Comparison of ENCODE assay signal across 24 cellular contexts in the genomic region with DNA sequence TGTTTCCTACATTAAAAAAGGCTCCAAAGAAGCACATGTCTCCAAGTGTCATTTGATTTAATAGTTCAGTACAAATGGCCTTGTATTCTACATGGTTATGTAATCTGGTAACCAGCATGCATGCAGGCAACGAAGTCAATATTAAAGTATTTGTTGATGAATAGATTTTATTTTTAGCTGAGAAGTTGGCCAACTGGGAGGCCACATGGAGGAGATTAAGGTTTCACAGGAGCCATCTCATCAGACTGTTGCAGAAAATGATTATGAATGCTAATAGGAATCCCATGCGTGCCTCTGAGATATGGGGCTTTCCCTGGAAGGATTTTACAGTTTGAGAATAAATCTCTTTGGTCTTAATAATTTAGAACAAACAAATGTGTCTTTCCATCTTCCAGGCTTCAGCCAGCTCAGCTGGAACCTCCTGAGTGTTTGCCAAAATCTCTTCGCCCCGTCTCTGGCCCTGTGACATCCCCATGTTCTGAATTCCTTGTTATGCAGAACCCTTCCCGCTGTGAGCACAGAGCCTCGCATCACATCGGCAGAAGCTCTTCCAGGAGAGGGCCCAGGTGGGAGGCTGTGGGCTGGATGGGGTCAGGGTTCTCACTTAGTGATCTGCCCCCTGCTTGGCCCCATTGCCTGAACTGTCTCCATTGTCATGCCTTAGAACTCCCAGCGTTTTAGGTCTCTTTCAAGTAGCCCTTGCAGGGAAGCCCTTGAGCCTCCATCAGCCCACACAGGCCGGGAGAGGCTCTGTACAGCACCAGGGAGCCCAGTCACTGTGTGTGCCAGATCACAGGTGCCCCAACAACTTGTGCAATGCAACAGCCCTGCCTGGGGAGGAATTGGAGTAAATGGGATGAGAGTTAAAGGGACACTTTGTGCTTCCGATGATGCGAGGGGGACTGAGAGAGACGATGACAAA.
DNase-seq lines count a peak whose midpoint lies in the region; ATAC-seq and TF ChIP-seq lines count a peak whose summit lies in the region.
"Had no signal": no experiment of that assay in that cellular context is flagged by ENCODE, and none has a peak within 500 bp of the region (broad histone marks: within the 10 kb centered on the region; RNA-seq: fewer than 3 reads in every experiment).

No MANE protein-coding gene starts in this region.

- no peaks in the 10 kb centered on the region for H3K36me3 ChIP-seq in subcutaneous abdominal adipose tissue (ENCODE audit: control insufficient read depth in 5 of 5, insufficient read depth in 5 of 5, low read length in 5 of 5)
- H3K36me3 ChIP-seq: neutrophil, SJCRH30, vagina, WERI-Rb-1 had no signal

- DNase-seq in activated CD8-positive, alpha-beta memory T cell treated with anti-CD3 and anti-CD28 coated beads, Interleukin-2, amount 50 U/mL, for 48 hours = peak; percentile 12
- no peak for DNase-seq in activated CD8-positive, alpha-beta memory T cell treated with anti-CD3 and anti-CD28 coated beads, Interleukin-2, amount 50 U/mL, for 4 hours
- DNase-seq in choroid plexus epithelial cell (ENCODE audit: low read depth) = peak; percentile 22
- peak; percentile 28 to 80 for DNase-seq in lower leg skin (ENCODE audit: low spot score in 2 of 2)
- DNase-seq in SKM-1 treated with dmso at 0.1 percent for 144 hours (lab: John Stamatoyannopoulos, UW; ENCODE audit: unreplicated experiment) = no peak
- DNase-seq: activated CD4-positive, alpha-beta T cell treated with anti-CD3 and anti-CD28 coated beads, Interleukin-2, amount 50 U/mL, for 48 hours; activated naive CD4-positive, alpha-beta T cell treated with Interleukin-2 at 50 U/mL for 16 hours; activated T-cell treated with anti-CD3 and anti-CD28 coated beads, Interleukin-2, amount 50 U/mL, for 1 hour; amniotic stem cell; DMS153; MV-4-11; NCI-H1694; SJCRH30; stimulated activated CD4-positive, alpha-beta T cell treated with anti-CD3 and anti-CD28 coated beads, Interleukin-12 subunit alpha, Interleukin-12 subunit beta, amount 100 ng/mL, for 4 hours; stimulated activated CD8-positive, alpha-beta memory T cell treated with anti-CD3 and anti-CD28 coated beads, Interleukin-4, amount 100 ng/mL, for 48 hours; T-helper 17 cell; WERI-Rb-1 had no signal

- WGBS in lower leg skin, 2 donors = 54 to 59% methylated on average over 12 of the region's 12 CpGs

- H3K27ac ChIP-seq in subcutaneous abdominal adipose tissue (ENCODE audit: low read depth, low read length) = peak overlapping the region; percentile 24
- H3K27ac ChIP-seq: C4-2B, neutrophil, SJCRH30, vagina, WERI-Rb-1 had no signal

- ATAC-seq in HG02870 (IDR thresholded peaks at IDR 0.05; ENCODE audit: unreplicated experiment) (no peak), SK-N-SH treated with all-trans-retinoic acid at 6 μM for 48 hours (no peak)
- ATAC-seq: left lobe of liver, T-helper 17 cell had no signal

- peaks cover 0 to 32% (median 27%) of the 10 kb centered on the region in 5 donors for H3K4me1 ChIP-seq in subcutaneous abdominal adipose tissue (ENCODE audit: control insufficient read depth in 5 of 5, insufficient read depth in 5 of 5, low read length in 5 of 5)
- H3K4me1 ChIP-seq: SJCRH30 had no signal

- no peak overlapping the region for H3K9ac ChIP-seq in subcutaneous abdominal adipose tissue (ENCODE audit: low read length in 5 of 5)

- H3K27me3 ChIP-seq in subcutaneous abdominal adipose tissue (ENCODE audit: control insufficient read depth in 5 of 5, insufficient read depth in 4 of 5, low read length in 5 of 5) = no peaks in the 10 kb centered on the region
- H3K27me3 ChIP-seq: SJCRH30, vagina had no signal

- TF ChIP-seq CTCF in choroid plexus epithelial cell (conservative IDR thresholded peaks at IDR 0.05; ENCODE audit: low read depth, low read length) (no peak), lower leg skin (IDR thresholded peaks at IDR 0.05) (no peak)

- intact Hi-C loops in lower leg skin (cut with DNase I; ENCODE audit: low total_unique reads) = no loop called here

- no peak for TF ChIP-seq POLR2A in lower leg skin (IDR thresholded peaks at IDR 0.05)

- peaks cover 0 to 6% (median 0%) of the 10 kb centered on the region in 5 donors for H3K9me3 ChIP-seq in subcutaneous abdominal adipose tissue (ENCODE audit: control insufficient read depth in 5 of 5, low read length in 5 of 5)
- H3K9me3 ChIP-seq: neutrophil, vagina had no signal

- H3K4me3 ChIP-seq in choroid plexus epithelial cell (ENCODE audit: low read depth, low read length) = no peak overlapping the region
- H3K4me3 ChIP-seq in lower leg skin (ENCODE audit: low read depth, poor library complexity, severe bottlenecking) = no peak overlapping the region
- H3K4me3 ChIP-seq in subcutaneous abdominal adipose tissue (ENCODE audit: low read depth in 1 of 5, low read length in 5 of 5) = no peak overlapping the region
- H3K4me3 ChIP-seq: SJCRH30, vagina had no signal

TF ChIP-seq in SK-N-SH treated with all-trans-retinoic acid at 6 μM for 48 hours, 23 proteins besides CTCF, POLR2A, EP300 and RAD21:
- TF ChIP-seq, protein P1, sequence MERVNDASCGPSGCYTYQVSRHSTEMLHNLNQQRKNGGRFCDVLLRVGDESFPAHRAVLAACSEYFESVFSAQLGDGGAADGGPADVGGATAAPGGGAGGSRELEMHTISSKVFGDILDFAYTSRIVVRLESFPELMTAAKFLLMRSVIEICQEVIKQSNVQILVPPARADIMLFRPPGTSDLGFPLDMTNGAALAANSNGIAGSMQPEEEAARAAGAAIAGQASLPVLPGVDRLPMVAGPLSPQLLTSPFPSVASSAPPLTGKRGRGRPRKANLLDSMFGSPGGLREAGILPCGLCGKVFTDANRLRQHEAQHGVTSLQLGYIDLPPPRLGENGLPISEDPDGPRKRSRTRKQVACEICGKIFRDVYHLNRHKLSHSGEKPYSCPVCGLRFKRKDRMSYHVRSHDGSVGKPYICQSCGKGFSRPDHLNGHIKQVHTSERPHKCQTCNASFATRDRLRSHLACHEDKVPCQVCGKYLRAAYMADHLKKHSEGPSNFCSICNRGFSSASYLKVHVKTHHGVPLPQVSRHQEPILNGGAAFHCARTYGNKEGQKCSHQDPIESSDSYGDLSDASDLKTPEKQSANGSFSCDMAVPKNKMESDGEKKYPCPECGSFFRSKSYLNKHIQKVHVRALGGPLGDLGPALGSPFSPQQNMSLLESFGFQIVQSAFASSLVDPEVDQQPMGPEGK (CRISPR knock-in tag; IDR thresholded peaks at IDR 0.05; ENCODE audit: borderline replicate concordance) = no peak
- TF ChIP-seq CREB5 (CRISPR knock-in tag; IDR thresholded peaks at IDR 0.05; ENCODE audit: low read depth) (no peak), ZFP3 (CRISPR knock-in tag; IDR thresholded peaks at IDR 0.05) (no peak), ZC3H10 (CRISPR knock-in tag; IDR thresholded peaks at IDR 0.05) (no peak), CSDC2 (CRISPR knock-in tag; IDR thresholded peaks at IDR 0.05) (no peak), ARNTL (CRISPR knock-in tag; IDR thresholded peaks at IDR 0.05; ENCODE audit: borderline replicate concordance, low read depth) (no peak), TOX (CRISPR knock-in tag; IDR thresholded peaks at IDR 0.05; ENCODE audit: borderline replicate concordance) (no peak), ZNF70 (CRISPR knock-in tag; IDR thresholded peaks at IDR 0.05) (no peak), SNAI2 (CRISPR knock-in tag; IDR thresholded peaks at IDR 0.05) (no peak), ESRRG (CRISPR knock-in tag; IDR thresholded peaks at IDR 0.05) (no peak), OSR1 (CRISPR knock-in tag; IDR thresholded peaks at IDR 0.05) (no peak), ISL1 (CRISPR knock-in tag; IDR thresholded peaks at IDR 0.05) (no peak), RARB (CRISPR knock-in tag; IDR thresholded peaks at IDR 0.05) (no peak), TCF4 (CRISPR knock-in tag; IDR thresholded peaks at IDR 0.05; ENCODE audit: borderline replicate concordance) (no peak)
- TF ChIP-seq, protein P2, sequence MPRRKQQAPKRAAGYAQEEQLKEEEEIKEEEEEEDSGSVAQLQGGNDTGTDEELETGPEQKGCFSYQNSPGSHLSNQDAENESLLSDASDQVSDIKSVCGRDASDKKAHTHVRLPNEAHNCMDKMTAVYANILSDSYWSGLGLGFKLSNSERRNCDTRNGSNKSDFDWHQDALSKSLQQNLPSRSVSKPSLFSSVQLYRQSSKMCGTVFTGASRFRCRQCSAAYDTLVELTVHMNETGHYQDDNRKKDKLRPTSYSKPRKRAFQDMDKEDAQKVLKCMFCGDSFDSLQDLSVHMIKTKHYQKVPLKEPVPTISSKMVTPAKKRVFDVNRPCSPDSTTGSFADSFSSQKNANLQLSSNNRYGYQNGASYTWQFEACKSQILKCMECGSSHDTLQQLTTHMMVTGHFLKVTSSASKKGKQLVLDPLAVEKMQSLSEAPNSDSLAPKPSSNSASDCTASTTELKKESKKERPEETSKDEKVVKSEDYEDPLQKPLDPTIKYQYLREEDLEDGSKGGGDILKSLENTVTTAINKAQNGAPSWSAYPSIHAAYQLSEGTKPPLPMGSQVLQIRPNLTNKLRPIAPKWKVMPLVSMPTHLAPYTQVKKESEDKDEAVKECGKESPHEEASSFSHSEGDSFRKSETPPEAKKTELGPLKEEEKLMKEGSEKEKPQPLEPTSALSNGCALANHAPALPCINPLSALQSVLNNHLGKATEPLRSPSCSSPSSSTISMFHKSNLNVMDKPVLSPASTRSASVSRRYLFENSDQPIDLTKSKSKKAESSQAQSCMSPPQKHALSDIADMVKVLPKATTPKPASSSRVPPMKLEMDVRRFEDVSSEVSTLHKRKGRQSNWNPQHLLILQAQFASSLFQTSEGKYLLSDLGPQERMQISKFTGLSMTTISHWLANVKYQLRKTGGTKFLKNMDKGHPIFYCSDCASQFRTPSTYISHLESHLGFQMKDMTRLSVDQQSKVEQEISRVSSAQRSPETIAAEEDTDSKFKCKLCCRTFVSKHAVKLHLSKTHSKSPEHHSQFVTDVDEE (CRISPR knock-in tag; IDR thresholded peaks at IDR 0.05) = no peak

Comparison
In these comparisons a context has a peak if more than half of its experiments do, and no peak if none do; other contexts are left out.
1. DNase-seq: peak in activated CD8-positive, alpha-beta memory T cell treated with anti-CD3 and anti-CD28 coated beads, Interleukin-2, amount 50 U/mL, for 48 hours (single experiment), choroid plexus epithelial cell (single experiment) and lower leg skin (2 of 2); none in activated CD8-positive, alpha-beta memory T cell treated with anti-CD3 and anti-CD28 coated beads, Interleukin-2, amount 50 U/mL, for 4 hours (single experiment) and SKM-1 treated with dmso at 0.1 percent for 144 hours (single experiment).